ENCODE assay signal across 8 cellular contexts in genomic region chr18:28961669-28962228, GRCh38.
DNase-seq lines count a peak whose midpoint lies in the region; ATAC-seq and TF ChIP-seq lines count a peak whose summit lies in the region.

No MANE protein-coding gene starts in this region.

- H3K36me3 ChIP-seq in left ventricle myocardium inferior, result no peaks in the 10 kb centered on the region

- no peak overlapping the region for H3K4me3 ChIP-seq in left ventricle myocardium inferior
- H3K4me3 ChIP-seq in lower leg skin (ENCODE audit: low read depth, poor library complexity, severe bottlenecking), result no peak overlapping the region

- no peaks in the 10 kb centered on the region for H3K4me1 ChIP-seq in left ventricle myocardium inferior

- intact Hi-C loops in left ventricle myocardium inferior (cut with micrococcal nuclease), result no loop called here
- intact Hi-C loops in Right ventricle myocardium superior (cut with DNase I), result no loop called here
- intact Hi-C loops in lower leg skin (cut with DNase I; ENCODE audit: low total_unique reads), result no loop called here

- DNase-seq in left ventricle myocardium inferior, result no peak
- DNase-seq in Right ventricle myocardium superior, result no peak
- DNase-seq in NCI-H526 (lab: John Stamatoyannopoulos, UW), result peak; percentile 10 to 52
- peak; percentile 49 for DNase-seq in ecto neural progenitor cell (ENCODE audit: low spot score)
- peak; percentile 33 for DNase-seq in renal cortical epithelial cell (ENCODE audit: low read depth)
- no peak for DNase-seq in effector CD4-positive, alpha-beta T cell
- DNase-seq in lower leg skin (ENCODE audit: low spot score in 2 of 2), result no peak

- ATAC-seq in Right ventricle myocardium superior (ENCODE audit: poor library complexity), result no peak
- no peak for ATAC-seq in GM21737 (IDR thresholded peaks at IDR 0.05; ENCODE audit: unreplicated experiment)

- H3K27ac ChIP-seq in left ventricle myocardium inferior (replicated peaks), result no peak overlapping the region

- H3K9me3 ChIP-seq in left ventricle myocardium inferior (replicated peaks), result no peaks in the 10 kb centered on the region

- no peak for TF ChIP-seq POLR2A in lower leg skin (IDR thresholded peaks at IDR 0.05)

- no peaks in the 10 kb centered on the region for H3K27me3 ChIP-seq in left ventricle myocardium inferior (ENCODE audit: low read depth)

- peak; percentile 49 for TF ChIP-seq CTCF in left ventricle myocardium inferior (IDR thresholded peaks at IDR 0.05; ENCODE audit: borderline replicate concordance)
- no peak for TF ChIP-seq CTCF in lower leg skin (IDR thresholded peaks at IDR 0.05)

- WGBS in lower leg skin, 2 donors, result 73% methylated on average over 8 of the region's 8 CpGs

Comparison
In these comparisons a context has a peak if more than half of its experiments do, and no peak if none do; other contexts are left out.
1. DNase-seq: peak in NCI-H526 (2 of 2), ecto neural progenitor cell (single experiment) and renal cortical epithelial cell (single experiment); none in left ventricle myocardium inferior (single experiment), Right ventricle myocardium superior (single experiment), effector CD4-positive, alpha-beta T cell (single experiment) and lower leg skin (0 of 2).